Comparison of ENCODE assay signal across 17 cellular contexts in the genomic region with DNA sequence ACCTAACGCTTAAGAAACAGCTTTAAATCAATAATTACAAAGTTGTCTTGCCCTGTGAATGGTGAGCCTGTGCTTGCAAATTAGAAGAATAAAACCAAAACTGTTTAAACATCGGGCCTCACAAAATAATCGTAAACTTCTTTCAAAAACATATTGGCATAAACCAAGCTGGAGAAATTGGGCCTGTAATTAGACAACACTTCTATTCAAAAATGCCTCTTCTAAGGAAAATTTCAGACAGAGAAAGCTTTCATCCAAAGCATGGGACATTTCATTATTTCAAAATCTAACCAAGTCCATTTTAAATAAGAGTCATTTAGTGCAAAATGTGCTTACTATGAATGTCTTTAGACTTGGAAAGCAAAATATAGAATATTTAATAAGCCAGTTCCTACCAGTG. TPM values are rescaled to one million over a fixed set of nuclear protein-coding genes. Genes with fewer than 3 reads are reported as not detected.
DNase-seq lines count a peak whose midpoint lies in the region; ATAC-seq and TF ChIP-seq lines count a peak whose summit lies in the region.
"Had no signal": no experiment of that assay in that cellular context is flagged by ENCODE, and none has a peak within 500 bp of the region (broad histone marks: within the 10 kb centered on the region; RNA-seq: fewer than 3 reads in every experiment).

No MANE protein-coding gene starts in this region.

- H3K4me1 ChIP-seq in foreskin keratinocyte, result no peaks in the 10 kb centered on the region
- H3K4me1 ChIP-seq: A549, HAP-1 had no signal

- ATAC-seq in foreskin keratinocyte, result no peak
- ATAC-seq: A549 had no signal

- DNase-seq in COLO829 (ENCODE audit: low spot score), result peak; percentile 86
- peak; percentile 14 for DNase-seq in RPMI7951 (ENCODE audit: low read depth)
- DNase-seq in globus pallidus (ENCODE audit: low spot score), result peak; percentile 15
- DNase-seq in pons (ENCODE audit: low spot score), result peak; percentile 35
- no peak for DNase-seq in NOMO-1 treated with DMSO at 0.1 percent for 48 hours (lab: John Stamatoyannopoulos, UW; ENCODE audit: unreplicated experiment)
- DNase-seq in foreskin keratinocyte, result no peak
- no peak for DNase-seq in ureter (ENCODE audit: low spot score)
- DNase-seq: AML-193; CD4-positive, alpha-beta T cell; DMS153; DMS79; GDM1 had no signal

- H3K27ac ChIP-seq in foreskin keratinocyte, result no peak overlapping the region
- H3K27ac ChIP-seq: 22Rv1, A549, C4-2B, HL-60 had no signal

- H3K27me3 ChIP-seq in foreskin keratinocyte, result no peaks in the 10 kb centered on the region

- TF ChIP-seq CTCF in foreskin keratinocyte (conservative IDR thresholded peaks at IDR 0.05), result no peak

RNA-seq across cellular contexts. Expression of a gene that starts 35.5 kb away (rescaled TPM):
- total RNA-seq in RPMI7951 (2014; rRNA removed; shearing (Covaris generic)), result 72.1 and 91.1 TPM in 2 replicates
- total RNA-seq in foreskin keratinocyte (30.7 and 32.9 TPM in 2 replicates), ureter (19.5 TPM)
- polyA plus RNA-seq in foreskin keratinocyte, result 6.7 and 8.6 TPM in 2 replicates

Comparison
In these comparisons a context has a peak if more than half of its experiments do, and no peak if none do; other contexts are left out.
1. DNase-seq: peak in COLO829 (single experiment), RPMI7951 (single experiment), globus pallidus (single experiment) and pons (single experiment); none in NOMO-1 treated with DMSO at 0.1 percent for 48 hours (single experiment), foreskin keratinocyte (0 of 2) and ureter (single experiment).